In genomic region chr2:102074167-102074778, GRCh38 we compare ENCODE assay signal across 1 cellular context.
TF ChIP-seq lines count a peak whose summit lies in the region.

No MANE protein-coding gene starts in this region.

TF ChIP-seq in IMR-90, 13 proteins besides CTCF, POLR2A, EP300 and RAD21 (continued from another document):
- no peak for TF ChIP-seq ELK1 (IDR thresholded peaks at IDR 0.05; ENCODE audit: borderline replicate concordance, low read depth, low read length)
TF ChIP-seq in IMR-90: peak in this region for 0.
